In genomic region chr17:31697838-31698237, GRCh38 we compare ENCODE assay signal across 17 cellular contexts.
DNase-seq lines count a peak whose midpoint lies in the region; ATAC-seq and TF ChIP-seq lines count a peak whose summit lies in the region.
"Had no signal": no experiment of that assay in that cellular context is flagged by ENCODE, and none has a peak within 500 bp of the region (broad histone marks: within the 10 kb centered on the region; RNA-seq: fewer than 3 reads in every experiment).

No MANE protein-coding gene starts in this region.

- H3K4me3 ChIP-seq in right atrium auricular region (no peak overlapping the region), gastroesophageal sphincter (no peak overlapping the region)
- H3K4me3 ChIP-seq: PC-9, SJSA1 had no signal

- intact Hi-C loops in cardiac septum (cut with DNase I) = loop anchor here (2.0 to 5.0 kb wide), 2 partner anchors 127 to 144 kb away; no protein-coding TSS in a partner anchor

- H3K27me3 Mint-ChIP-seq in nephron progenitor cell (ENCODE audit: low read depth, poor library complexity) (peaks cover 16% of the 10 kb centered on the region), type B pancreatic cell (peaks cover 7% of the 10 kb centered on the region)
- H3K27me3 Mint-ChIP-seq in stimulated activated naive B cell treated with anti-CD40 and anti-IgM and Interleukin-4, amounts not matched to agents 10 μg/mL and 1 μg/mL and 100 μg/mL, for 72 hours = peaks cover 9 to 15% of the 10 kb centered on the region in 2 donors

- H3K4me1 ChIP-seq in right atrium auricular region (peaks cover 0 to 44% of the 10 kb centered on the region in 2 donors), gastroesophageal sphincter (peaks cover 20 to 60% (median 29%) of the 10 kb centered on the region in 3 donors)

- WGBS in gastroesophageal sphincter (ENCODE audit: low coverage in 1 of 2), 2 donors = 74 to 94% methylated on average over 5 to 9 of the region's 9 CpGs

- TF ChIP-seq CTCF in right atrium auricular region (IDR thresholded peaks at IDR 0.05) (no peak), gastroesophageal sphincter (IDR thresholded peaks at IDR 0.05) (no peak), nephron progenitor cell (IDR thresholded peaks at IDR 0.05) (no peak), type B pancreatic cell (conservative IDR thresholded peaks at IDR 0.05) (no peak)

- TF ChIP-seq EP300 in gastroesophageal sphincter (IDR thresholded peaks at IDR 0.05) = no peak

- DNase-seq in right atrium auricular region (ENCODE audit: low spot score) (peak; percentile 40), cardiac septum (ENCODE audit: low spot score) (no peak), nephron progenitor cell (no peak), type B pancreatic cell (ENCODE audit: extremely low spot score, unreplicated experiment) (peak; percentile 52), T1000 (lab: John Stamatoyannopoulos, UW) (no peak)
- DNase-seq in stimulated activated naive B cell treated with anti-CD40 and anti-IgM and Interleukin-4, amounts not matched to agents 10 μg/mL and 1 μg/mL and 100 μg/mL, for 72 hours = no peak
- DNase-seq in stimulated activated effector memory CD8-positive, alpha-beta T cell treated with anti-CD3 and anti-CD28 coated beads, Interleukin-12 subunit alpha, Interleukin-12 subunit beta, amount 100 ng/mL, for 72 hours (ENCODE audit: low spot score in 2 of 2) = no peak
- DNase-seq: ACHN, DMS79, H7, MV-4-11, NCI-H1417, NCI-H2081, PC-9 had no signal

- H3K27ac ChIP-seq in right atrium auricular region (peak overlapping the region in 1 of 2 donors; percentile 82), gastroesophageal sphincter (peak overlapping the region in 3 of 4 donors; percentile 74 to 80 (median 76))
- H3K27ac ChIP-seq: HL-60, PC-9, SJSA1 had no signal

- H3K27me3 ChIP-seq in right atrium auricular region (no peaks in the 10 kb centered on the region), gastroesophageal sphincter (no peaks in the 10 kb centered on the region)
- H3K27me3 ChIP-seq: SJSA1 had no signal

- H3K4me1 Mint-ChIP-seq in nephron progenitor cell = peaks cover 33% of the 10 kb centered on the region
- H3K4me1 Mint-ChIP-seq in type B pancreatic cell (ENCODE audit: unreplicated experiment) = peaks cover 42% of the 10 kb centered on the region
- H3K4me1 Mint-ChIP-seq in stimulated activated naive B cell treated with anti-CD40 and anti-IgM and Interleukin-4, amounts not matched to agents 10 μg/mL and 1 μg/mL and 100 μg/mL, for 72 hours = no peaks in the 10 kb centered on the region
- no peaks in the 10 kb centered on the region for H3K4me1 Mint-ChIP-seq in stimulated activated effector memory CD8-positive, alpha-beta T cell treated with anti-CD3 and anti-CD28 coated beads, Interleukin-12 subunit alpha, Interleukin-12 subunit beta, amount 100 ng/mL, for 72 hours

- H3K9me3 ChIP-seq in right atrium auricular region = no peaks in the 10 kb centered on the region
- peaks cover 0 to 5% (median 0%) of the 10 kb centered on the region in 3 donors for H3K9me3 ChIP-seq in gastroesophageal sphincter
- H3K9me3 ChIP-seq: SJSA1 had no signal

- ATAC-seq in gastroesophageal sphincter = no peak
- no peak for ATAC-seq in stimulated activated naive B cell treated with anti-CD40 and anti-IgM and Interleukin-4, amounts not matched to agents 10 μg/mL and 1 μg/mL and 100 μg/mL, for 72 hours (replicated peaks)
- ATAC-seq in stimulated activated effector memory CD8-positive, alpha-beta T cell treated with anti-CD3 and anti-CD28 coated beads, Interleukin-12 subunit alpha, Interleukin-12 subunit beta, amount 100 ng/mL, for 72 hours = no peak

- H3K36me3 Mint-ChIP-seq in nephron progenitor cell (ENCODE audit: low read depth) (no peaks in the 10 kb centered on the region), type B pancreatic cell (no peaks in the 10 kb centered on the region)
- H3K36me3 Mint-ChIP-seq in stimulated activated naive B cell treated with anti-CD40 and anti-IgM and Interleukin-4, amounts not matched to agents 10 μg/mL and 1 μg/mL and 100 μg/mL, for 72 hours = no peaks in the 10 kb centered on the region
- no peaks in the 10 kb centered on the region for H3K36me3 Mint-ChIP-seq in stimulated activated effector memory CD8-positive, alpha-beta T cell treated with anti-CD3 and anti-CD28 coated beads, Interleukin-12 subunit alpha, Interleukin-12 subunit beta, amount 100 ng/mL, for 72 hours

- peaks cover 6% of the 10 kb centered on the region for H3K9me3 Mint-ChIP-seq in nephron progenitor cell
- peaks cover 5% of the 10 kb centered on the region for H3K9me3 Mint-ChIP-seq in type B pancreatic cell
- H3K9me3 Mint-ChIP-seq in stimulated activated naive B cell treated with anti-CD40 and anti-IgM and Interleukin-4, amounts not matched to agents 10 μg/mL and 1 μg/mL and 100 μg/mL, for 72 hours = no peaks in the 10 kb centered on the region
- no peaks in the 10 kb centered on the region for H3K9me3 Mint-ChIP-seq in stimulated activated effector memory CD8-positive, alpha-beta T cell treated with anti-CD3 and anti-CD28 coated beads, Interleukin-12 subunit alpha, Interleukin-12 subunit beta, amount 100 ng/mL, for 72 hours

- H3K27ac Mint-ChIP-seq in nephron progenitor cell (peak overlapping the region; percentile 40), type B pancreatic cell (no peak overlapping the region)
- no peak overlapping the region for H3K27ac Mint-ChIP-seq in stimulated activated naive B cell treated with anti-CD40 and anti-IgM and Interleukin-4, amounts not matched to agents 10 μg/mL and 1 μg/mL and 100 μg/mL, for 72 hours
- no peak overlapping the region for H3K27ac Mint-ChIP-seq in stimulated activated effector memory CD8-positive, alpha-beta T cell treated with anti-CD3 and anti-CD28 coated beads, Interleukin-12 subunit alpha, Interleukin-12 subunit beta, amount 100 ng/mL, for 72 hours

- TF ChIP-seq POLR2A in gastroesophageal sphincter (IDR thresholded peaks at IDR 0.05) = no peak

- H3K36me3 ChIP-seq in right atrium auricular region = no peaks in the 10 kb centered on the region
- H3K36me3 ChIP-seq in gastroesophageal sphincter = no peaks in the 10 kb centered on the region
- H3K36me3 ChIP-seq: SJSA1 had no signal

- no peak overlapping the region for H3K4me3 Mint-ChIP-seq in nephron progenitor cell
- H3K4me3 Mint-ChIP-seq in type B pancreatic cell = no peak overlapping the region
- H3K4me3 Mint-ChIP-seq in stimulated activated naive B cell treated with anti-CD40 and anti-IgM and Interleukin-4, amounts not matched to agents 10 μg/mL and 1 μg/mL and 100 μg/mL, for 72 hours = no peak overlapping the region
- H3K4me3 Mint-ChIP-seq in stimulated activated effector memory CD8-positive, alpha-beta T cell treated with anti-CD3 and anti-CD28 coated beads, Interleukin-12 subunit alpha, Interleukin-12 subunit beta, amount 100 ng/mL, for 72 hours = no peak overlapping the region

Comparison
In these comparisons a context has a peak if more than half of its experiments do, and no peak if none do; other contexts are left out.
1. DNase-seq: peak in right atrium auricular region (single experiment) and type B pancreatic cell (single experiment); none in cardiac septum (single experiment), nephron progenitor cell (single experiment), T1000 (single experiment), stimulated activated naive B cell treated with anti-CD40 and anti-IgM and Interleukin-4, amounts not matched to agents 10 μg/mL and 1 μg/mL and 100 μg/mL, for 72 hours (single experiment) and stimulated activated effector memory CD8-positive, alpha-beta T cell treated with anti-CD3 and anti-CD28 coated beads, Interleukin-12 subunit alpha, Interleukin-12 subunit beta, amount 100 ng/mL, for 72 hours (0 of 2).